ENCODE assay signal across 18 cellular contexts in genomic region chr4:80126435-80126834, GRCh38. TPM values are rescaled to one million over a fixed set of nuclear protein-coding genes. Genes with fewer than 3 reads are reported as not detected.
DNase-seq lines count a peak whose midpoint lies in the region; ATAC-seq and TF ChIP-seq lines count a peak whose summit lies in the region.
"Had no signal": no experiment of that assay in that cellular context is flagged by ENCODE, and none has a peak within 500 bp of the region (broad histone marks: within the 10 kb centered on the region; RNA-seq: fewer than 3 reads in every experiment).

No MANE protein-coding gene starts in this region.

- H2AFZ ChIP-seq in DND-41 (ENCODE audit: low read depth, low read length) = no peak overlapping the region

- H3K9me3 ChIP-seq in DND-41 (ENCODE audit: insufficient read depth, low read length, severe bottlenecking) = no peaks in the 10 kb centered on the region
- H3K9me3 ChIP-seq: ascending aorta had no signal

- peak overlapping the region; percentile 58 for H3K9ac ChIP-seq in DND-41 (ENCODE audit: low read depth, low read length)

- H3K27me3 ChIP-seq in DND-41 (ENCODE audit: insufficient read depth, low read length, poor library complexity) = no peaks in the 10 kb centered on the region
- H3K27me3 ChIP-seq: ascending aorta had no signal

- H3K4me3 ChIP-seq in DND-41 (ENCODE audit: low read depth in 1 of 2, low read length in 2 of 2) = no peak overlapping the region
- H3K4me3 ChIP-seq: ascending aorta had no signal

- peaks cover 52% of the 10 kb centered on the region for H3K4me1 Mint-ChIP-seq in activated CD4-positive, alpha-beta T cell treated with anti-CD3 and anti-CD28 coated beads for 36 hours
- H3K4me1 Mint-ChIP-seq in activated CD4-positive, alpha-beta memory T cell treated with anti-CD3 and anti-CD28 coated beads, Interleukin-2, amount 10 ng/mL, durations not matched to agents 7 days and 5 days = peaks cover 63% of the 10 kb centered on the region
- peaks cover 22% of the 10 kb centered on the region for H3K4me1 Mint-ChIP-seq in memory B cell

- H3K9me3 Mint-ChIP-seq in activated CD4-positive, alpha-beta T cell treated with anti-CD3 and anti-CD28 coated beads for 36 hours (ENCODE audit: low read depth) = no peaks in the 10 kb centered on the region
- peaks cover 7% of the 10 kb centered on the region for H3K9me3 Mint-ChIP-seq in activated CD4-positive, alpha-beta memory T cell treated with anti-CD3 and anti-CD28 coated beads, Interleukin-2, amount 10 ng/mL, durations not matched to agents 7 days and 5 days
- no peaks in the 10 kb centered on the region for H3K9me3 Mint-ChIP-seq in memory B cell

- no peaks in the 10 kb centered on the region for H3K36me3 Mint-ChIP-seq in activated CD4-positive, alpha-beta T cell treated with anti-CD3 and anti-CD28 coated beads for 36 hours (ENCODE audit: low read depth)
- H3K36me3 Mint-ChIP-seq in activated CD4-positive, alpha-beta memory T cell treated with anti-CD3 and anti-CD28 coated beads, Interleukin-2, amount 10 ng/mL, durations not matched to agents 7 days and 5 days (ENCODE audit: low read depth) = peaks cover 6% of the 10 kb centered on the region
- H3K36me3 Mint-ChIP-seq in memory B cell = no peaks in the 10 kb centered on the region

- no peaks in the 10 kb centered on the region for H3K79me2 ChIP-seq in DND-41 (ENCODE audit: insufficient read depth, low read length)

- H3K27ac Mint-ChIP-seq in activated CD4-positive, alpha-beta T cell treated with anti-CD3 and anti-CD28 coated beads for 36 hours = peak overlapping the region; percentile 47
- H3K27ac Mint-ChIP-seq in activated CD4-positive, alpha-beta memory T cell treated with anti-CD3 and anti-CD28 coated beads, Interleukin-2, amount 10 ng/mL, durations not matched to agents 7 days and 5 days = peak overlapping the region; percentile 88
- H3K27ac Mint-ChIP-seq in memory B cell = peak overlapping the region; percentile 64

- no peak overlapping the region for H3K4me3 Mint-ChIP-seq in activated CD4-positive, alpha-beta T cell treated with anti-CD3 and anti-CD28 coated beads for 36 hours
- H3K4me3 Mint-ChIP-seq in activated CD4-positive, alpha-beta memory T cell treated with anti-CD3 and anti-CD28 coated beads, Interleukin-2, amount 10 ng/mL, durations not matched to agents 7 days and 5 days = no peak overlapping the region
- H3K4me3 Mint-ChIP-seq in memory B cell = no peak overlapping the region

- CTCF ChIA-PET in activated CD4-positive, alpha-beta T cell treated with anti-CD3 and anti-CD28 coated beads for 36 hours (lab: Charles Lee) = interaction anchor here (0.7 to 2.5 kb wide), 21 partner anchors 10 to 127 kb away, joined by 3 to 29 read pairs (median 4); no protein-coding TSS in a partner anchor
- CTCF ChIA-PET in activated CD4-positive, alpha-beta memory T cell treated with anti-CD3 and anti-CD28 coated beads, Interleukin-2, amount 10 ng/mL, durations not matched to agents 7 days and 5 days (lab: Charles Lee) = interaction anchor here (0.8 to 5.0 kb wide), 25 partner anchors 12 to 209 kb away, joined by 3 to 141 read pairs (median 8); partner anchors contain the start of genes ANTXR2 and PRDM8

- intact Hi-C loops in activated CD4-positive, alpha-beta T cell treated with anti-CD3 and anti-CD28 coated beads for 36 hours (cut with DNase I, micrococcal nuclease) = loop anchor here (2.0 to 5.0 kb wide), 4 partner anchors 46 to 76 kb away; no protein-coding TSS in a partner anchor

- H3K36me3 ChIP-seq in DND-41 (ENCODE audit: insufficient read depth, low read length) = no peaks in the 10 kb centered on the region
- H3K36me3 ChIP-seq: ascending aorta had no signal

- H3K4me1 ChIP-seq in DND-41 (ENCODE audit: insufficient read depth, low read length) = peaks cover 71% of the 10 kb centered on the region
- H3K4me1 ChIP-seq: ascending aorta had no signal

- H3K27me3 Mint-ChIP-seq in activated CD4-positive, alpha-beta T cell treated with anti-CD3 and anti-CD28 coated beads for 36 hours = no peaks in the 10 kb centered on the region
- no peaks in the 10 kb centered on the region for H3K27me3 Mint-ChIP-seq in activated CD4-positive, alpha-beta memory T cell treated with anti-CD3 and anti-CD28 coated beads, Interleukin-2, amount 10 ng/mL, durations not matched to agents 7 days and 5 days
- no peaks in the 10 kb centered on the region for H3K27me3 Mint-ChIP-seq in memory B cell

- peak overlapping the region; percentile 60 for H3K4me2 ChIP-seq in DND-41 (ENCODE audit: insufficient read depth, low read length)

- peak overlapping the region; percentile 97 for H3K27ac ChIP-seq in DND-41 (ENCODE audit: low read length)
- H3K27ac ChIP-seq: ascending aorta had no signal

- TF ChIP-seq CTCF in DND-41 (IDR thresholded peaks at IDR 0.05; ENCODE audit: borderline replicate concordance, extremely low read depth, low read length, poor library complexity, severe bottlenecking) = no peak

- POLR2A ChIA-PET in activated CD4-positive, alpha-beta T cell treated with anti-CD3 and anti-CD28 coated beads for 36 hours (lab: Charles Lee) = interaction anchor here (1.1 to 1.5 kb wide), 2 partner anchors 12 to 28 kb away, joined by 3 to 5 read pairs; no protein-coding TSS in a partner anchor
- POLR2A ChIA-PET in activated CD4-positive, alpha-beta memory T cell treated with anti-CD3 and anti-CD28 coated beads, Interleukin-2, amount 10 ng/mL, durations not matched to agents 7 days and 5 days (lab: Charles Lee) = interaction anchor here (0.8 to 5.4 kb wide), 12 partner anchors 12 to 522 kb away, joined by 3 to 131 read pairs (median 8); partner anchors contain the start of gene ANTXR2

- no peak for DNase-seq in activated CD4-positive, alpha-beta T cell treated with anti-CD3 and anti-CD28 coated beads for 36 hours
- DNase-seq in activated CD4-positive, alpha-beta T cell treated with anti-CD3 and anti-CD28 coated beads for 48 hours = no peak
- DNase-seq in DND-41 = no peak
- DNase-seq in activated CD4-positive, alpha-beta memory T cell treated with anti-CD3 and anti-CD28 coated beads, Interleukin-2, amount 10 ng/mL, durations not matched to agents 7 days and 5 days = no peak
- DNase-seq in memory B cell (ENCODE audit: low spot score in 2 of 2) = no peak
- no peak for DNase-seq in NCI-H446 treated with DMSO at 0.1 percent for 48 hours (lab: John Stamatoyannopoulos, UW)
- DNase-seq: activated CD4-positive, alpha-beta T cell treated with anti-CD3 and anti-CD28 coated beads, Interleukin-2, amount 50 U/mL, for 1 hour; EL; foreskin fibroblast; hypothalamus; kidney glomerular epithelial cell; NCI-H2081; NCI-H524; retina; stimulated activated naive CD4-positive, alpha-beta T cell treated with Interleukin-2 at 50 U/mL for 16 hours had no signal

- no peak for ATAC-seq in activated CD4-positive, alpha-beta T cell treated with anti-CD3 and anti-CD28 coated beads for 36 hours
- ATAC-seq in DND-41 (ENCODE audit: insufficient read depth, low read depth) (no peak), memory B cell (ENCODE audit: low read depth) (no peak), GM19035 (IDR thresholded peaks at IDR 0.05; ENCODE audit: unreplicated experiment) (no peak)
- no peak for ATAC-seq in activated CD4-positive, CD25-positive, alpha-beta regulatory T cell treated with anti-CD3 and anti-CD28 coated beads, Interleukin-2, amount 50 U/mL, for 24 hours

- H4K20me1 ChIP-seq in DND-41 (ENCODE audit: insufficient read depth, low read length) = no peaks in the 10 kb centered on the region

RNA-seq across cellular contexts. Expression of gene ANTXR2, which starts 53.4 kb away (rescaled TPM):
- total RNA-seq in activated CD4-positive, alpha-beta T cell treated with anti-CD3 and anti-CD28 coated beads for 36 hours = 1 to 10 TPM; 2.3 to 3.8 TPM
- total RNA-seq in activated CD4-positive, alpha-beta memory T cell treated with anti-CD3 and anti-CD28 coated beads, Interleukin-2, amount 10 ng/mL, durations not matched to agents 7 days and 5 days = 100 to 1,000 TPM; 113 to 114 TPM

Comparison
In these comparisons a context has a peak if more than half of its experiments do, and no peak if none do; other contexts are left out.
1. RNA of gene ANTXR2, which starts 53.4 kb away (total RNA-seq): 113 to 114 TPM in activated CD4-positive, alpha-beta memory T cell treated with anti-CD3 and anti-CD28 coated beads, Interleukin-2, amount 10 ng/mL, durations not matched to agents 7 days and 5 days; 2.3 to 3.8 TPM in activated CD4-positive, alpha-beta T cell treated with anti-CD3 and anti-CD28 coated beads for 36 hours; every median in the first group is over 10 times any median in the second.
2. Peak in every context shown above with its lines, with median percentiles within 50 percentile points of each other: H3K27ac Mint-ChIP-seq.